Comparison of ENCODE assay signal across 1 cellular context in genomic region chr1:150973826-150974579, GRCh38.
TF ChIP-seq lines count a peak whose summit lies in the region.

No MANE protein-coding gene starts in this region.

TF ChIP-seq in GM12878, 131 proteins besides CTCF, POLR2A, EP300 and RAD21:
- TF ChIP-seq YY1 (IDR thresholded peaks at IDR 0.05; ENCODE audit: low read depth, low read length) (peak; percentile 76; the same call in 1 of the 2 replicates), IKZF1 (conservative IDR thresholded peaks at IDR 0.05) (peak; percentile 54), NR2C1 (IDR thresholded peaks at IDR 0.05) (no peak), ZSCAN29 (IDR thresholded peaks at IDR 0.05) (0 out of 2 replicates have a peak, but pooled peaks have one; percentile 17), GATAD2B (conservative IDR thresholded peaks at IDR 0.05; ENCODE audit: low read depth) (0 out of 2 replicates have a peak, but pooled peaks have one; percentile 40)
